ENCODE assay signal across 8 cellular contexts in the genomic region with DNA sequence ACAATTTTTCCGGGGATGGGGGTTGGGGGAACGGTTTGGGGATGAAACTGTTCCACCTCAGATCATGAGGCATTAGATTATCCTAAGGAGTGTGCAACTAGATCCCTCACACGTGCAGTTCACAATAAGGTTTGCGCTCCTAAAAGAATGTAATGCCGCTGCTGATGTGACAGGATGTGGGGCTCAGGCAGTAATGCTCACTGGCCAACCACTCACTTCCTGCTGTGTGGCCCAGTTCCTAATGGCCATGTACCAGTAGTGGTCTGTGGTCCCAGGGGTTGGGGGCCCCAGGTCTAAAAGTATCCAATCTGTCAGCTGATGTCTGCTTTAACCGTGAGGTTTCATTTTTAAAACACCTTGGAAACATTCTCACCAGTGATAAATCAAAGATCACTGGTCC. TPM values are rescaled to one million over a fixed set of nuclear protein-coding genes. Genes with fewer than 3 reads are reported as not detected.
DNase-seq lines count a peak whose midpoint lies in the region; ATAC-seq, FAIRE-seq and TF ChIP-seq lines count a peak whose summit lies in the region.

No MANE protein-coding gene starts in this region.

- peaks cover 65% of the 10 kb centered on the region for H3K4me1 Mint-ChIP-seq in CD8-positive, alpha-beta T cell (ENCODE audit: low read depth)
- peaks cover 30 to 79% (median 57%) of the 10 kb centered on the region in 4 donors for H3K4me1 Mint-ChIP-seq in naive thymus-derived CD8-positive, alpha-beta T cell

- no peaks in the 10 kb centered on the region for H3K27me3 ChIP-seq in CD8-positive, alpha-beta T cell (ENCODE audit: insufficient read depth, low read length)
- H3K27me3 ChIP-seq in K562 (ENCODE audit: control insufficient read depth in 2 of 2, insufficient read depth in 2 of 2, low read length in 2 of 2): no peaks in the 10 kb centered on the region

- ATAC-seq in CD8-positive, alpha-beta T cell: no peak
- peak; percentile 16 for ATAC-seq in HG03354 (IDR thresholded peaks at IDR 0.05; ENCODE audit: poor library complexity, severe bottlenecking, unreplicated experiment)
- ATAC-seq in K562: no peak
- ATAC-seq in naive thymus-derived CD8-positive, alpha-beta T cell: no peak
- ATAC-seq in HG03521 (IDR thresholded peaks at IDR 0.05; ENCODE audit: unreplicated experiment): no peak

- peaks cover 5% of the 10 kb centered on the region for H3K9me3 ChIP-seq in CD8-positive, alpha-beta T cell (ENCODE audit: low read length)
- no peaks in the 10 kb centered on the region; the same call in 1 of the 2 replicates for H3K9me3 ChIP-seq in K562 (replicated peaks; ENCODE audit: control insufficient read depth, insufficient read depth, low read depth, low read length)

- H3K4me3 ChIP-seq in CD8-positive, alpha-beta T cell (ENCODE audit: low read depth, low read length): peak overlapping the region; percentile 85
- no peak overlapping the region for H3K4me3 ChIP-seq in K562

- peaks cover 52% of the 10 kb centered on the region for H3K4me1 ChIP-seq in CD8-positive, alpha-beta T cell (ENCODE audit: insufficient read depth, low read length)
- peaks cover 6 to 13% of the 10 kb centered on the region in 2 experiments for H3K4me1 ChIP-seq in K562 (replicated peaks in 1 of 2; ENCODE audit: control insufficient read depth in 2 of 2, insufficient read depth in 2 of 2, low read length in 2 of 2)

- no peaks in the 10 kb centered on the region for H3K27me3 Mint-ChIP-seq in CD8-positive, alpha-beta T cell (ENCODE audit: low read depth)
- no peaks in the 10 kb centered on the region for H3K27me3 Mint-ChIP-seq in naive thymus-derived CD8-positive, alpha-beta T cell

- H4K20me1 ChIP-seq in K562 (replicated peaks; ENCODE audit: control insufficient read depth, insufficient read depth, low read length): 0 out of 2 replicates have a peak, but pooled peaks cover 3% of the 10 kb centered on the region

- FAIRE-seq in K562 (lab: Jason Lieb, UNC) (no peak), H54 (lab: Jason Lieb, UNC) (no peak)

- in situ Hi-C loops in K562 (cut with MboI): no loop called here

- no peak for TF ChIP-seq EP300 in K562 (IDR thresholded peaks at IDR 0.05; ENCODE audit: low read length)

- TF ChIP-seq RAD21 in K562 (CRISPR knock-in tag; conservative IDR thresholded peaks at IDR 0.05 in 1 of 2, IDR thresholded peaks at IDR 0.05 in 1 of 2): no peak

- peak overlapping the region; percentile 55 for H3K4me2 ChIP-seq in K562 (ENCODE audit: insufficient read depth, low read length)

- intact Hi-C loops in CD8-positive, alpha-beta T cell (cut with DNase I, micrococcal nuclease): loop anchor here (2.0 to 10.0 kb wide), 4 partner anchors 15 to 518 kb away; a partner anchor contains a TSS
- intact Hi-C loops in K562 (cut with micrococcal nuclease): loop anchor here (5.0 kb wide), 1 partner anchor 207 kb away; a partner anchor contains a TSS

- TF ChIP-seq CTCF in CD8-positive, alpha-beta T cell (IDR thresholded peaks at IDR 0.05): no peak
- TF ChIP-seq CTCF in K562 (IDR thresholded peaks at IDR 0.05 in 2 of 3, conservative IDR thresholded peaks at IDR 0.05 in 1 of 3; ENCODE audit: insufficient read depth in 2 of 3, low read depth in 1 of 3, low read length in 3 of 3): no peak

- peaks cover 21% of the 10 kb centered on the region for H3K79me2 ChIP-seq in K562 (ENCODE audit: control insufficient read depth, insufficient read depth, low read length)

- peaks cover 29% of the 10 kb centered on the region for H3K36me3 Mint-ChIP-seq in CD8-positive, alpha-beta T cell
- peaks cover 3 to 16% (median 12%) of the 10 kb centered on the region in 3 donors for H3K36me3 Mint-ChIP-seq in naive thymus-derived CD8-positive, alpha-beta T cell

- peak overlapping the region in 1 of 2 experiments; percentile 52; a peak in 2 of 4 replicates for H3K9ac ChIP-seq in K562 (ENCODE audit: insufficient read depth in 1 of 2, low read depth in 2 of 2, low read length in 2 of 2)

- POLR2A ChIA-PET in CD8-positive, alpha-beta T cell (lab: Charles Lee): interaction anchor here (0.6 kb wide), 1 partner anchor 54 kb away, joined by 3 read pairs; no protein-coding TSS in a partner anchor
- POLR2A ChIA-PET in K562 (lab: Yijun Ruan, JAX): no interaction called here
- POLR2A ChIA-PET in naive thymus-derived CD8-positive, alpha-beta T cell (lab: Charles Lee): interaction anchor here (0.7 to 2.8 kb wide), 6 partner anchors 7 to 1299 kb away, joined by 3 to 21 read pairs (median 4); a partner anchor contains a TSS

- no peak overlapping the region for H2AFZ ChIP-seq in K562 (ENCODE audit: low read depth, low read length)

- H3K9me1 ChIP-seq in K562 (ENCODE audit: control insufficient read depth, insufficient read depth, low read length): no peaks in the 10 kb centered on the region

- H3K27ac ChIP-seq in CD8-positive, alpha-beta T cell (ENCODE audit: low read depth, low read length): peak overlapping the region; percentile 79
- no peak overlapping the region; the same call in 2 of the 3 replicates for H3K27ac ChIP-seq in K562 (ENCODE audit: extremely low read depth, low read depth, low read length)

- peak in 3 of 7 experiments; percentile 16 to 46 (median 26) for DNase-seq in CD8-positive, alpha-beta T cell
- DNase-seq in K562 (ENCODE audit: extremely low read depth in 1 of 4, low spot score in 3 of 4) (no peak), NCI-H524 treated with DMSO at 0.1 percent for 48 hours (lab: John Stamatoyannopoulos, UW) (no peak), H54 (ENCODE audit: insufficient read length, low spot score) (no peak), inferior parietal cortex (ENCODE audit: extremely low spot score) (no peak)
- DNase-seq in naive thymus-derived CD8-positive, alpha-beta T cell: peak in 1 of 10 donors; percentile 12

- peaks cover 6% of the 10 kb centered on the region for H3K9me3 Mint-ChIP-seq in CD8-positive, alpha-beta T cell
- H3K9me3 Mint-ChIP-seq in naive thymus-derived CD8-positive, alpha-beta T cell: peaks cover 0 to 11% (median 4%) of the 10 kb centered on the region in 9 donors

- BruUV-seq in K562 (replicated peaks; lab: Mats Ljungman, UMichigan): no TSS peak

- H3K27ac Mint-ChIP-seq in CD8-positive, alpha-beta T cell: peak overlapping the region; percentile 97
- H3K27ac Mint-ChIP-seq in naive thymus-derived CD8-positive, alpha-beta T cell: peak overlapping the region; percentile 80 to 99 (median 96)

- TF ChIP-seq POLR2A in K562 (conservative IDR thresholded peaks at IDR 0.05): no peak
- TF ChIP-seq POLR2A in H54 (IDR thresholded peaks at IDR 0.05; ENCODE audit: low read depth, low read length): no peak

- CTCF ChIA-PET in CD8-positive, alpha-beta T cell (lab: Charles Lee): interaction anchor here (1.3 kb wide), 1 partner anchor 28 kb away, joined by 4 read pairs; no protein-coding TSS in a partner anchor
- CTCF ChIA-PET in K562 (lab: Yijun Ruan, JAX; ENCODE audit: low intra/inter-chr PET ratio): no interaction called here

- peak overlapping the region; percentile 98 for H3K4me3 Mint-ChIP-seq in CD8-positive, alpha-beta T cell
- peak overlapping the region; percentile 90 to 99 (median 97) for H3K4me3 Mint-ChIP-seq in naive thymus-derived CD8-positive, alpha-beta T cell

- WGBS in K562 (ENCODE audit: insufficient coverage, low coverage, missing lambda C conversion rate): 61% methylated on average over 6 of the region's 6 CpGs

- no peaks in the 10 kb centered on the region for H3K36me3 ChIP-seq in CD8-positive, alpha-beta T cell (ENCODE audit: insufficient read depth, low read length)
- no peaks in the 10 kb centered on the region; the same call in 2 of the 3 replicates for H3K36me3 ChIP-seq in K562 (ENCODE audit: control insufficient read depth, insufficient read depth, low read length)

RNA-seq across cellular contexts. Expression of a gene that starts 2.2 kb away (rescaled TPM):
- total RNA-seq in CD8-positive, alpha-beta T cell: 10 to 100 TPM; 14.2 to 14.8 TPM
- 5.1 and 6.2 TPM in 2 replicates for total RNA-seq in K562 (2011; cell fraction: chromatin; rRNA removed; ENCODE audit: low replicate concordance)
- total RNA-seq in K562 (2011; cell fraction: nucleolus; rRNA removed): 3.3 and 3.8 TPM in 2 replicates
- total RNA-seq in K562 (2011; cell fraction: nucleoplasm; rRNA removed): 4.1 and 5.1 TPM in 2 replicates
- total RNA-seq in K562 (2014; rRNA removed) (9.2 and 10.2 TPM in 2 replicates), K562 (2014; rRNA removed; fragmentation: Illumina TruSeq; extraction: Trizol) (13.6 and 13.8 TPM in 2 replicates), K562 (2015; rRNA removed; fragmentation: Illumina TruSeq; extraction: Trizol) (13.8 and 15.3 TPM in 2 replicates), K562 (2021) (9.0 and 9.1 TPM in 2 replicates)
- polyA plus RNA-seq in K562 (2011; rRNA removed) (19.2 and 19.6 TPM in 2 replicates), K562 (2014; fragmentation: Illumina TruSeq; extraction: Trizol) (12.4 and 14.6 TPM in 2 replicates), K562 (2014; fragmentation: Nextera tagmentation; extraction: Ambion mirVana) (10 to 100 TPM; 12.0 to 16.0 TPM), K562 (2014; rRNA removed) (11.2 and 11.6 TPM in 2 replicates)
- polyA plus RNA-seq in K562 (2011; cell fraction: cytosol; rRNA removed): 11.3 and 16.5 TPM in 2 replicates
- polyA plus RNA-seq in K562 (2011; cell fraction: nucleus; rRNA removed): 7.0 and 12.2 TPM in 2 replicates
- 12.3 and 16.5 TPM in 2 replicates for polyA plus RNA-seq in K562 (2012)
- polyA minus RNA-seq in K562 (2011; rRNA and poly(A)+ RNA removed): 16.5 and 19.9 TPM in 2 replicates
- polyA minus RNA-seq in K562 (2011; cell fraction: cytosol; rRNA and poly(A)+ RNA removed): 5.0 and 6.6 TPM in 2 replicates
- polyA minus RNA-seq in K562 (2011; cell fraction: nucleus; rRNA and poly(A)+ RNA removed): 2.8 and 8.0 TPM in 2 replicates
- total RNA-seq in naive thymus-derived CD8-positive, alpha-beta T cell: 10 to 100 TPM; 41.8 to 41.9 TPM
- 100 to 1,000 TPM in 1 of 3 donors, 10 to 100 TPM in 2; 89.3 to 103 (median 94.8) TPM for polyA plus RNA-seq in naive thymus-derived CD8-positive, alpha-beta T cell

RNA-seq across cellular contexts. Expression of a gene that starts 51.1 kb away (rescaled TPM):
- 10 to 100 TPM; 23.8 to 24.6 TPM for total RNA-seq in CD8-positive, alpha-beta T cell
- total RNA-seq in K562 (2011; cell fraction: chromatin; rRNA removed; ENCODE audit: low replicate concordance): 5.1 and 25.0 TPM in 2 replicates
- 3.5 and 4.9 TPM in 2 replicates for total RNA-seq in K562 (2011; cell fraction: nucleolus; rRNA removed)
- 8.1 and 11.5 TPM in 2 replicates for total RNA-seq in K562 (2011; cell fraction: nucleoplasm; rRNA removed)
- total RNA-seq in K562 (2014; rRNA removed) (24.0 and 39.9 TPM in 2 replicates), K562 (2014; rRNA removed; fragmentation: Illumina TruSeq; extraction: Trizol) (40.0 and 43.5 TPM in 2 replicates), K562 (2015; rRNA removed; fragmentation: Illumina TruSeq; extraction: Trizol) (37.4 and 39.0 TPM in 2 replicates), K562 (2021) (21.6 and 23.4 TPM in 2 replicates)
- polyA plus RNA-seq in K562 (2011; rRNA removed) (10.6 and 14.9 TPM in 2 replicates), K562 (2014; fragmentation: Illumina TruSeq; extraction: Trizol) (21.3 and 26.4 TPM in 2 replicates), K562 (2014; fragmentation: Nextera tagmentation; extraction: Ambion mirVana) (1 to 10 TPM; 8.2 to 9.2 TPM), K562 (2014; rRNA removed) (12.7 and 15.5 TPM in 2 replicates)
- polyA plus RNA-seq in K562 (2011; cell fraction: cytosol; rRNA removed): 1.9 and 3.7 TPM in 2 replicates
- 5.5 and 6.3 TPM in 2 replicates for polyA plus RNA-seq in K562 (2011; cell fraction: nucleus; rRNA removed)
- 15.6 and 19.0 TPM in 2 replicates for polyA plus RNA-seq in K562 (2012)
- 32.3 and 40.0 TPM in 2 replicates for polyA minus RNA-seq in K562 (2011; rRNA and poly(A)+ RNA removed)
- polyA minus RNA-seq in K562 (2011; cell fraction: cytosol; rRNA and poly(A)+ RNA removed): 19.4 and 19.6 TPM in 2 replicates
- 6.3 and 13.2 TPM in 2 replicates for polyA minus RNA-seq in K562 (2011; cell fraction: nucleus; rRNA and poly(A)+ RNA removed)
- total RNA-seq in naive thymus-derived CD8-positive, alpha-beta T cell: 10 to 100 TPM; 29.8 to 36.6 TPM
- 10 to 100 TPM in 1 of 3 donors, 1 to 10 TPM in 2; 5.0 to 12.7 (median 7.0) TPM for polyA plus RNA-seq in naive thymus-derived CD8-positive, alpha-beta T cell
